In genomic region chr19:5697022-5697889, GRCh38 we compare ENCODE assay signal across 13 cellular contexts. TPM values are rescaled to one million over a fixed set of nuclear protein-coding genes. Genes with fewer than 3 reads are reported as not detected.
DNase-seq lines count a peak whose midpoint lies in the region; ATAC-seq and TF ChIP-seq lines count a peak whose summit lies in the region.
"Had no signal": no experiment of that assay in that cellular context is flagged by ENCODE, and none has a peak within 500 bp of the region (broad histone marks: within the 10 kb centered on the region; RNA-seq: fewer than 3 reads in every experiment).

No MANE protein-coding gene starts in this region.

- H3K9me3 ChIP-seq in SU-DHL-6 (ENCODE audit: insufficient read depth, low read length) (no peaks in the 10 kb centered on the region), osteoblast (ENCODE audit: low read depth, low read length) (no peaks in the 10 kb centered on the region)

- H3K4me1 Mint-ChIP-seq in activated CD8-positive, alpha-beta T cell treated with anti-CD3 and anti-CD28 coated beads for 36 hours (ENCODE audit: low read depth), result peaks cover 7% of the 10 kb centered on the region
- peaks cover 10% of the 10 kb centered on the region for H3K4me1 Mint-ChIP-seq in activated CD8-positive, alpha-beta T cell treated with anti-CD3 and anti-CD28 coated beads, Interleukin-2, amount 10 ng/mL, durations not matched to agents 7 days and 5 days (ENCODE audit: low read depth)

- H3K27me3 Mint-ChIP-seq in activated CD8-positive, alpha-beta T cell treated with anti-CD3 and anti-CD28 coated beads for 36 hours, result no peaks in the 10 kb centered on the region
- H3K27me3 Mint-ChIP-seq in activated CD8-positive, alpha-beta T cell treated with anti-CD3 and anti-CD28 coated beads, Interleukin-2, amount 10 ng/mL, durations not matched to agents 7 days and 5 days (ENCODE audit: low read depth), result no peaks in the 10 kb centered on the region
- H3K27me3 Mint-ChIP-seq: activated CD4-positive, alpha-beta T cell treated with anti-CD3 and anti-CD28 coated beads, Interleukin-2, amount 10 ng/mL, durations not matched to agents 24 days and 14 days; activated naive CD8-positive, alpha-beta T cell; dendritic cell treated with granulocyte-macrophage colony-stimulating factor and Interleukin-4, amounts not matched to agents 40 ng/mL and 50 ng/mL, for 4 days; stimulated activated naive CD8-positive, alpha-beta T cell treated with anti-CD3 and anti-CD28 coated beads, Interleukin-15, Interleukin-2, amounts not matched to agents 100 ng/mL and 50 ng/mL, for 24 hours had no signal

- intact Hi-C loops in activated CD8-positive, alpha-beta T cell treated with anti-CD3 and anti-CD28 coated beads for 36 hours (cut with micrococcal nuclease), result loop anchor here (10.0 kb wide), 1 partner anchor 98 kb away; the partner anchor contains the start of gene DUS3L

- H3K4me2 ChIP-seq in SU-DHL-6 (ENCODE audit: low read depth, low read length, poor library complexity, severe bottlenecking), result no peak overlapping the region
- no peak overlapping the region for H3K4me2 ChIP-seq in osteoblast (ENCODE audit: insufficient read depth, low read length)

- no peaks in the 10 kb centered on the region for H3K9me3 Mint-ChIP-seq in activated CD8-positive, alpha-beta T cell treated with anti-CD3 and anti-CD28 coated beads for 36 hours
- no peaks in the 10 kb centered on the region for H3K9me3 Mint-ChIP-seq in activated CD8-positive, alpha-beta T cell treated with anti-CD3 and anti-CD28 coated beads, Interleukin-2, amount 10 ng/mL, durations not matched to agents 7 days and 5 days (ENCODE audit: insufficient read depth)
- H3K9me3 Mint-ChIP-seq: activated CD4-positive, alpha-beta T cell treated with anti-CD3 and anti-CD28 coated beads, Interleukin-2, amount 10 ng/mL, durations not matched to agents 24 days and 14 days; dendritic cell treated with granulocyte-macrophage colony-stimulating factor and Interleukin-4, amounts not matched to agents 40 ng/mL and 50 ng/mL, for 4 days; stimulated activated naive CD8-positive, alpha-beta T cell treated with anti-CD3 and anti-CD28 coated beads, Interleukin-15, Interleukin-2, amounts not matched to agents 100 ng/mL and 50 ng/mL, for 24 hours had no signal

- H3K4me3 Mint-ChIP-seq in activated CD8-positive, alpha-beta T cell treated with anti-CD3 and anti-CD28 coated beads for 36 hours, result no peak overlapping the region
- H3K4me3 Mint-ChIP-seq in activated CD8-positive, alpha-beta T cell treated with anti-CD3 and anti-CD28 coated beads, Interleukin-2, amount 10 ng/mL, durations not matched to agents 7 days and 5 days, result no peak overlapping the region
- H3K4me3 Mint-ChIP-seq: activated CD4-positive, alpha-beta T cell treated with anti-CD3 and anti-CD28 coated beads, Interleukin-2, amount 10 ng/mL, durations not matched to agents 24 days and 14 days; dendritic cell treated with granulocyte-macrophage colony-stimulating factor and Interleukin-4, amounts not matched to agents 40 ng/mL and 50 ng/mL, for 4 days had no signal

- POLR2A ChIA-PET in activated CD8-positive, alpha-beta T cell treated with anti-CD3 and anti-CD28 coated beads for 36 hours (lab: Charles Lee), result interaction anchor here (1.1 to 20.6 kb wide), 2 partner anchors 15 to 206 kb away, joined by 3 to 516 read pairs; partner anchors contain the start of genes CATSPERD, LONP1 and NDUFA11
- POLR2A ChIA-PET in activated CD8-positive, alpha-beta T cell treated with anti-CD3 and anti-CD28 coated beads, Interleukin-2, amount 10 ng/mL, durations not matched to agents 7 days and 5 days (lab: Charles Lee), result no interaction called here

- H3K9me2 ChIP-seq in SU-DHL-6 (replicated peaks; ENCODE audit: insufficient read depth, low read length), result no peaks in the 10 kb centered on the region

- no peak for DNase-seq in activated CD8-positive, alpha-beta T cell treated with anti-CD3 and anti-CD28 coated beads for 36 hours
- no peak for DNase-seq in activated CD8-positive, alpha-beta T cell treated with anti-CD3 and anti-CD28 coated beads, Interleukin-2, amount 10 ng/mL, durations not matched to agents 7 days and 5 days
- DNase-seq in osteoblast (ENCODE audit: insufficient read length, low spot score, missing footprints) (peak; percentile 77), ecto neural progenitor cell (ENCODE audit: low spot score) (no peak)
- DNase-seq: activated CD4-positive, alpha-beta T cell treated with anti-CD3 and anti-CD28 coated beads, Interleukin-2, amount 10 ng/mL, durations not matched to agents 24 days and 14 days; NCI-H1105; NCI-H774; SW 1271 had no signal

- 0 out of 2 replicates have a peak overlapping the region, but pooled peaks have one; percentile 7 for H3K27ac ChIP-seq in SU-DHL-6 (ENCODE audit: low read depth, low read length)
- H3K27ac ChIP-seq in osteoblast (ENCODE audit: low read depth, low read length), result no peak overlapping the region

- H3K27ac Mint-ChIP-seq in activated CD8-positive, alpha-beta T cell treated with anti-CD3 and anti-CD28 coated beads for 36 hours, result peak overlapping the region; percentile 34
- H3K27ac Mint-ChIP-seq in activated CD8-positive, alpha-beta T cell treated with anti-CD3 and anti-CD28 coated beads, Interleukin-2, amount 10 ng/mL, durations not matched to agents 7 days and 5 days, result no peak overlapping the region
- H3K27ac Mint-ChIP-seq: activated CD4-positive, alpha-beta T cell treated with anti-CD3 and anti-CD28 coated beads, Interleukin-2, amount 10 ng/mL, durations not matched to agents 24 days and 14 days; activated naive CD8-positive, alpha-beta T cell; dendritic cell treated with granulocyte-macrophage colony-stimulating factor and Interleukin-4, amounts not matched to agents 40 ng/mL and 50 ng/mL, for 4 days had no signal

- H3K27me3 ChIP-seq in SU-DHL-6 (ENCODE audit: low read length) (no peaks in the 10 kb centered on the region), osteoblast (ENCODE audit: insufficient read depth, low read length) (no peaks in the 10 kb centered on the region)

- H4K20me1 ChIP-seq in SU-DHL-6 (ENCODE audit: low read depth, low read length), result no peaks in the 10 kb centered on the region; the same call in 1 of the 2 replicates
- H4K20me1 ChIP-seq in osteoblast (ENCODE audit: insufficient read depth, low read length), result peaks cover 50% of the 10 kb centered on the region

- no peak overlapping the region for H3K9ac ChIP-seq in SU-DHL-6 (ENCODE audit: low read length)

- H2AFZ ChIP-seq in SU-DHL-6 (ENCODE audit: low read depth, low read length, severe bottlenecking) (no peak overlapping the region), osteoblast (ENCODE audit: low read length) (no peak overlapping the region)

- no peak for TF ChIP-seq CTCF in activated CD8-positive, alpha-beta T cell treated with anti-CD3 and anti-CD28 coated beads for 36 hours (IDR thresholded peaks at IDR 0.05)
- TF ChIP-seq CTCF in SU-DHL-6 (IDR thresholded peaks at IDR 0.05; ENCODE audit: insufficient read depth, low read length, poor library complexity, severe bottlenecking), result no peak
- no peak for TF ChIP-seq CTCF in osteoblast (IDR thresholded peaks at IDR 0.05; ENCODE audit: extremely low read depth, low read depth, low read length)

- CTCF ChIA-PET in activated CD8-positive, alpha-beta T cell treated with anti-CD3 and anti-CD28 coated beads for 36 hours (lab: Charles Lee), result no interaction called here
- CTCF ChIA-PET in activated CD8-positive, alpha-beta T cell treated with anti-CD3 and anti-CD28 coated beads, Interleukin-2, amount 10 ng/mL, durations not matched to agents 7 days and 5 days (lab: Charles Lee), result interaction anchor here (1.8 kb wide), 1 partner anchor 7 kb away, joined by 4 read pairs; the partner anchor contains the start of gene RPL36

- ATAC-seq in activated CD8-positive, alpha-beta T cell treated with anti-CD3 and anti-CD28 coated beads for 36 hours, result no peak
- ATAC-seq in activated CD8-positive, alpha-beta T cell treated with anti-CD3 and anti-CD28 coated beads, Interleukin-2, amount 10 ng/mL, durations not matched to agents 7 days and 5 days, result no peak
- no peak for ATAC-seq in GM21528 (IDR thresholded peaks at IDR 0.05; ENCODE audit: low FRiP score, unreplicated experiment)

- H3K79me2 ChIP-seq in SU-DHL-6 (ENCODE audit: insufficient read depth, low read length) (peaks cover 10% of the 10 kb centered on the region), osteoblast (ENCODE audit: insufficient read depth, low read length) (peaks cover 58% of the 10 kb centered on the region)

- H3K4me1 ChIP-seq in osteoblast (ENCODE audit: insufficient read depth, low read length), result peaks cover under 1% of the 10 kb centered on the region

- H3K36me3 ChIP-seq in SU-DHL-6 (ENCODE audit: low read length) (no peaks in the 10 kb centered on the region), osteoblast (ENCODE audit: insufficient read depth, low read length) (peaks cover 74% of the 10 kb centered on the region)

- H3F3A ChIP-seq in SU-DHL-6 (ENCODE audit: insufficient read depth), result peaks cover 31% of the 10 kb centered on the region

- peaks cover 53% of the 10 kb centered on the region for H3K36me3 Mint-ChIP-seq in activated CD8-positive, alpha-beta T cell treated with anti-CD3 and anti-CD28 coated beads for 36 hours (ENCODE audit: low read depth)
- peaks cover 48% of the 10 kb centered on the region for H3K36me3 Mint-ChIP-seq in activated CD8-positive, alpha-beta T cell treated with anti-CD3 and anti-CD28 coated beads, Interleukin-2, amount 10 ng/mL, durations not matched to agents 7 days and 5 days (ENCODE audit: low read depth)

- H3K4me3 ChIP-seq in SU-DHL-6 (ENCODE audit: insufficient read depth, low read length, poor library complexity, severe bottlenecking), result no peak overlapping the region
- no peak overlapping the region for H3K4me3 ChIP-seq in osteoblast (ENCODE audit: insufficient read depth, low read length)

RNA-seq across cellular contexts. Expression of gene RPL36, which starts 7.2 kb away (rescaled TPM):
- 1,000 to 10,000 TPM; 1,711 to 1,715 TPM for total RNA-seq in activated CD8-positive, alpha-beta T cell treated with anti-CD3 and anti-CD28 coated beads for 36 hours
- total RNA-seq in activated CD8-positive, alpha-beta T cell treated with anti-CD3 and anti-CD28 coated beads, Interleukin-2, amount 10 ng/mL, durations not matched to agents 7 days and 5 days, result 100 to 1,000 TPM; 926 to 951 TPM
- total RNA-seq in osteoblast, result 228 and 257 TPM in 2 replicates

RNA-seq across cellular contexts. Expression of gene HSD11B1L, which starts 16.4 kb away (rescaled TPM):
- 1 to 10 TPM; 2.7 to 3.5 TPM for total RNA-seq in activated CD8-positive, alpha-beta T cell treated with anti-CD3 and anti-CD28 coated beads for 36 hours
- 1 to 10 TPM; 2.0 to 2.1 TPM for total RNA-seq in activated CD8-positive, alpha-beta T cell treated with anti-CD3 and anti-CD28 coated beads, Interleukin-2, amount 10 ng/mL, durations not matched to agents 7 days and 5 days
- total RNA-seq in osteoblast, result 12.1 and 14.8 TPM in 2 replicates

RNA-seq across cellular contexts. Expression of gene MICOS13, which starts 16.9 kb away (rescaled TPM):
- total RNA-seq in activated CD8-positive, alpha-beta T cell treated with anti-CD3 and anti-CD28 coated beads for 36 hours, result 10 to 100 TPM; 49.4 TPM
- 10 to 100 TPM; 53.1 to 55.1 TPM for total RNA-seq in activated CD8-positive, alpha-beta T cell treated with anti-CD3 and anti-CD28 coated beads, Interleukin-2, amount 10 ng/mL, durations not matched to agents 7 days and 5 days
- total RNA-seq in osteoblast, result 21.0 and 25.9 TPM in 2 replicates

RNA-seq across cellular contexts. Expression of gene LONP1, which starts 22.7 kb away (rescaled TPM):
- total RNA-seq in activated CD8-positive, alpha-beta T cell treated with anti-CD3 and anti-CD28 coated beads for 36 hours, result 100 to 1,000 TPM; 324 to 342 TPM
- total RNA-seq in activated CD8-positive, alpha-beta T cell treated with anti-CD3 and anti-CD28 coated beads, Interleukin-2, amount 10 ng/mL, durations not matched to agents 7 days and 5 days, result 100 to 1,000 TPM; 114 to 129 TPM
- total RNA-seq in osteoblast, result 130 and 163 TPM in 2 replicates

RNA-seq across cellular contexts. Expression of gene CATSPERD, which starts 23.2 kb away (rescaled TPM):
- total RNA-seq in activated CD8-positive, alpha-beta T cell treated with anti-CD3 and anti-CD28 coated beads for 36 hours, result not detected
- not detected for total RNA-seq in activated CD8-positive, alpha-beta T cell treated with anti-CD3 and anti-CD28 coated beads, Interleukin-2, amount 10 ng/mL, durations not matched to agents 7 days and 5 days
- under 0.01 TPM in 2 replicates for total RNA-seq in osteoblast
- total RNA-seq: activated CD4-positive, alpha-beta T cell treated with anti-CD3 and anti-CD28 coated beads, Interleukin-2, amount 10 ng/mL, durations not matched to agents 24 days and 14 days had no signal
